Comparison of ENCODE assay signal across 13 cellular contexts in genomic region chr11:32137263-32137662, GRCh38. TPM values are rescaled to one million over a fixed set of nuclear protein-coding genes. Genes with fewer than 3 reads are reported as not detected.
A peak's percentile ranks its signal among the peaks of the same experiment; 100 is the strongest.
DNase-seq lines count a peak whose midpoint lies in the region; ATAC-seq, FAIRE-seq and TF ChIP-seq lines count a peak whose summit lies in the region.
"Had no signal": no experiment of that assay in that cellular context is flagged by ENCODE, and none has a peak within 500 bp of the region (broad histone marks: within the 10 kb centered on the region; RNA-seq: fewer than 3 reads in every experiment).

No MANE protein-coding gene starts in this region.

- peak overlapping the region; percentile 21; the same call in 2 of the 3 replicates for H3K4me2 ChIP-seq in A549
- peak overlapping the region; percentile 52 for H3K4me2 ChIP-seq in astrocyte (ENCODE audit: low read length)
- H3K4me2 ChIP-seq: BLaER1 had no signal

- no peak for TF ChIP-seq RAD21 in A549 (conservative IDR thresholded peaks at IDR 0.05 in 1 of 2, IDR thresholded peaks at IDR 0.05 in 1 of 2)

- ATAC-seq in A549, result peak; percentile 83 to 94

- H4K20me1 ChIP-seq in astrocyte (ENCODE audit: insufficient read depth, low read length), result no peaks in the 10 kb centered on the region
- H4K20me1 ChIP-seq: BLaER1 had no signal

- WGBS in A549 (ENCODE audit: missing lambda C conversion rate), result 6% methylated on average over 2 of the region's 2 CpGs

- H3K4me1 ChIP-seq in A549, result peaks cover 13% of the 10 kb centered on the region
- peaks cover 13% of the 10 kb centered on the region for H3K4me1 ChIP-seq in astrocyte (ENCODE audit: insufficient read depth, low read length)
- H3K4me1 ChIP-seq: BLaER1, left ventricle myocardium inferior had no signal

- peak overlapping the region; percentile 41 for H3K9ac ChIP-seq in astrocyte (ENCODE audit: low read length)
- H3K9ac ChIP-seq: BLaER1 had no signal

- TF ChIP-seq POLR2A in A549 (IDR thresholded peaks at IDR 0.05; ENCODE audit: low read length), result no peak

- CTCF ChIA-PET in A549 (lab: Yijun Ruan, JAX), result interaction anchor here (1.5 to 2.1 kb wide), 4 partner anchors 14 to 85 kb away, joined by 3 to 9 read pairs (median 6); no protein-coding TSS in a partner anchor

- H3K36me3 Mint-ChIP-seq in astrocyte (ENCODE audit: low read depth, unreplicated experiment), result peaks cover 2% of the 10 kb centered on the region

- H3K4me1 Mint-ChIP-seq in astrocyte (ENCODE audit: low read depth, unreplicated experiment), result peaks cover 22% of the 10 kb centered on the region
- H3K4me1 Mint-ChIP-seq: activated CD4-positive, alpha-beta memory T cell treated with anti-CD3 and anti-CD28 coated beads, Interleukin-2, amount 10 ng/mL, durations not matched to agents 7 days and 5 days had no signal

- DNase-seq in A549 (ENCODE audit: low read depth in 1 of 2, low spot score in 1 of 2) (peak; percentile 41 to 70), HS-27A (ENCODE audit: low read depth) (peak; percentile 92), astrocyte (ENCODE audit: low read depth) (peak; percentile 98), glomerular visceral epithelial cell (ENCODE audit: extremely low spot score) (peak; percentile 84), GDM1 (lab: John Stamatoyannopoulos, UW) (no peak), C1 segment of cervical spinal cord (lab: John Stamatoyannopoulos, UW) (no peak), occipital lobe (lab: John Stamatoyannopoulos, UW) (no peak)
- no peak for DNase-seq in activated CD4-positive, alpha-beta T cell treated with anti-CD3 and anti-CD28 coated beads for 48 hours
- DNase-seq: activated CD4-positive, alpha-beta memory T cell treated with anti-CD3 and anti-CD28 coated beads, Interleukin-2, amount 10 ng/mL, durations not matched to agents 7 days and 5 days; left ventricle myocardium inferior; NCI-H2171 treated with DMSO at 0.1 percent for 48 hours; SHP77 had no signal

- H3K27me3 ChIP-seq in astrocyte (ENCODE audit: insufficient read depth, low read length), result no peaks in the 10 kb centered on the region
- H3K27me3 ChIP-seq: BLaER1 had no signal

- no peaks in the 10 kb centered on the region for H3K27me3 Mint-ChIP-seq in astrocyte (ENCODE audit: low read depth, unreplicated experiment)

- peak overlapping the region; percentile 88 for H3K27ac Mint-ChIP-seq in astrocyte (ENCODE audit: unreplicated experiment)
- H3K27ac Mint-ChIP-seq: activated CD4-positive, alpha-beta memory T cell treated with anti-CD3 and anti-CD28 coated beads, Interleukin-2, amount 10 ng/mL, durations not matched to agents 7 days and 5 days had no signal

- TF ChIP-seq CTCF in A549 (IDR thresholded peaks at IDR 0.05), result no peak
- TF ChIP-seq CTCF in astrocyte (IDR thresholded peaks at IDR 0.05; ENCODE audit: insufficient read depth, low read depth, low read length), result no peak

- peak overlapping the region; percentile 42 for H2AFZ ChIP-seq in astrocyte (ENCODE audit: low read depth, low read length)

- H3K79me2 ChIP-seq in astrocyte (ENCODE audit: insufficient read depth, low read length), result no peaks in the 10 kb centered on the region

- H3K9me3 Mint-ChIP-seq in astrocyte (ENCODE audit: unreplicated experiment), result peaks cover 3% of the 10 kb centered on the region
- H3K9me3 Mint-ChIP-seq: activated CD4-positive, alpha-beta memory T cell treated with anti-CD3 and anti-CD28 coated beads, Interleukin-2, amount 10 ng/mL, durations not matched to agents 7 days and 5 days had no signal

- POLR2A ChIA-PET in A549 (lab: Yijun Ruan, JAX), result interaction anchor here (1.4 to 1.9 kb wide), 2 partner anchors 30 to 46 kb away, joined by 3 to 7 read pairs; partner anchors contain the start of gene RCN1

- H3K4me3 ChIP-seq in A549 (no peak overlapping the region), astrocyte (ENCODE audit: insufficient read depth, low read depth, low read length) (no peak overlapping the region)
- H3K4me3 ChIP-seq: BLaER1, left ventricle myocardium inferior had no signal

- no peak for TF ChIP-seq EP300 in A549 (IDR thresholded peaks at IDR 0.05)

- H3K36me3 ChIP-seq in astrocyte (ENCODE audit: insufficient read depth, low read length), result no peaks in the 10 kb centered on the region
- H3K36me3 ChIP-seq: BLaER1, left ventricle myocardium inferior had no signal

- H3K27ac ChIP-seq in A549, result peak overlapping the region in 1 of 2 experiments; percentile 45; a peak in 3 of 6 replicates
- H3K27ac ChIP-seq in astrocyte (ENCODE audit: low read depth, low read length), result peak overlapping the region; percentile 77
- H3K27ac ChIP-seq: BLaER1, left ventricle myocardium inferior had no signal

- FAIRE-seq in A549 (lab: Jason Lieb, UNC) (no peak), astrocyte (lab: Jason Lieb, UNC) (peak; percentile 97)

- H3K4me3 Mint-ChIP-seq in astrocyte (ENCODE audit: unreplicated experiment), result no peak overlapping the region
- H3K4me3 Mint-ChIP-seq: activated CD4-positive, alpha-beta memory T cell treated with anti-CD3 and anti-CD28 coated beads, Interleukin-2, amount 10 ng/mL, durations not matched to agents 7 days and 5 days had no signal

- H3K9me3 ChIP-seq in A549, result no peaks in the 10 kb centered on the region
- no peaks in the 10 kb centered on the region for H3K9me3 ChIP-seq in astrocyte (ENCODE audit: insufficient read depth, low read depth, low read length)
- H3K9me3 ChIP-seq: BLaER1, left ventricle myocardium inferior had no signal

TF ChIP-seq in A549, 52 proteins besides CTCF, POLR2A, EP300 and RAD21:
- TF ChIP-seq SREBF2 (IDR thresholded peaks at IDR 0.05) (no peak), HOXB13 (CRISPR knock-in tag; IDR thresholded peaks at IDR 0.05; ENCODE audit: low read depth) (no peak), MAX (IDR thresholded peaks at IDR 0.05) (0 out of 2 replicates have a peak, but pooled peaks have one; percentile 13), JUNB (IDR thresholded peaks at IDR 0.05) (peak; percentile 63; the same call in 1 of the 2 replicates), ESRRA (IDR thresholded peaks at IDR 0.05; ENCODE audit: borderline replicate concordance, low read length) (no peak), FOSL2 (IDR thresholded peaks at IDR 0.05) (peak; percentile 61; the same call in 1 of the 2 replicates), FOSL2 (CRISPR knock-in tag; IDR thresholded peaks at IDR 0.05) (peak; percentile 75), CEBPB (IDR thresholded peaks at IDR 0.05) (peak in 1 of 2 experiments; percentile 57; a peak in 1 of 4 replicates), E2F6 (IDR thresholded peaks at IDR 0.05; ENCODE audit: borderline replicate concordance, low read depth) (no peak)

RNA-seq across cellular contexts. Expression of gene RCN1, which starts 46.4 kb away (rescaled TPM):
- 158 and 234 TPM in 2 replicates for polyA plus RNA-seq in A549 (2011; rRNA removed)
- 50.1 and 51.0 TPM in 2 replicates for polyA plus RNA-seq in A549 (2012; cell fraction: cytosol; rRNA removed)
- polyA plus RNA-seq in A549 (2012; cell fraction: nucleus; rRNA removed), result 48.3 and 51.6 TPM in 2 replicates
- polyA plus RNA-seq in A549 (2017; fragmentation: RNase III; extraction: RNeasy Plus Mini Kit Qiagen cat#74134 plus additional on column Dnase treatment), result 182 to 199 TPM (median 191 TPM) in 3 replicates
- polyA minus RNA-seq in A549 (2011; rRNA and poly(A)+ RNA removed), result 58.5 and 59.9 TPM in 2 replicates
- 545 and 565 TPM in 2 replicates for total RNA-seq in astrocyte
- total RNA-seq in occipital lobe, result 22.0 TPM

Comparison
In these comparisons a context has a peak if more than half of its experiments do, and no peak if none do; other contexts are left out.
1. DNase-seq: peak in A549 (2 of 2), HS-27A (single experiment), astrocyte (single experiment) and glomerular visceral epithelial cell (single experiment); none in GDM1 (single experiment), C1 segment of cervical spinal cord (0 of 14), activated CD4-positive, alpha-beta T cell treated with anti-CD3 and anti-CD28 coated beads for 48 hours (single experiment) and occipital lobe (single experiment).
2. RNA of gene RCN1, which starts 46.4 kb away (total RNA-seq): 545 to 565 TPM in astrocyte; 22.0 TPM in occipital lobe (single experiment); every median in the first group is over 10 times any median in the second.